In genomic region chr4:140839888-140840790, GRCh38 we compare ENCODE assay signal across 21 cellular contexts.
A peak's percentile ranks its signal among the peaks of the same experiment; 100 is the strongest.
DNase-seq lines count a peak whose midpoint lies in the region; TF ChIP-seq lines count a peak whose summit lies in the region.
"Had no signal": no experiment of that assay in that cellular context is flagged by ENCODE, and none has a peak within 500 bp of the region (broad histone marks: within the 10 kb centered on the region; RNA-seq: fewer than 3 reads in every experiment).

No MANE protein-coding gene starts in this region.

- H3K4me1 Mint-ChIP-seq in neural crest cell: peaks cover 19% of the 10 kb centered on the region
- H3K4me1 Mint-ChIP-seq: activated CD8-positive, alpha-beta memory T cell treated with anti-CD3 and anti-CD28 coated beads, Interleukin-2, amount 10 ng/mL, durations not matched to agents 7 days and 5 days; activated naive CD8-positive, alpha-beta T cell treated with anti-CD3 and anti-CD28 coated beads, Interleukin-2, amount 50 U/mL, for 24 hours had no signal

- WGBS in esophagus squamous epithelium, 2 donors: 32 to 45% methylated on average over 4 of the region's 4 CpGs
- WGBS in adrenal gland, 4 donors: 68 to 70% (median 69%) methylated on average over 4 of the region's 4 CpGs

- no peaks in the 10 kb centered on the region for H3K9me3 ChIP-seq in esophagus squamous epithelium
- H3K9me3 ChIP-seq in adrenal gland (replicated peaks in 1 of 3): no peaks in the 10 kb centered on the region
- H3K9me3 ChIP-seq: BLaER1 had no signal

- H3K9me3 Mint-ChIP-seq in neural crest cell: peaks cover 6% of the 10 kb centered on the region
- H3K9me3 Mint-ChIP-seq: activated naive CD8-positive, alpha-beta T cell treated with anti-CD3 and anti-CD28 coated beads, Interleukin-2, amount 50 U/mL, for 24 hours had no signal

- H3K36me3 ChIP-seq in esophagus squamous epithelium: no peaks in the 10 kb centered on the region
- no peaks in the 10 kb centered on the region for H3K36me3 ChIP-seq in adrenal gland (replicated peaks in 1 of 2)
- H3K36me3 ChIP-seq: BLaER1, tibial nerve had no signal

- peak overlapping the region; percentile 58 for H3K27ac Mint-ChIP-seq in neural crest cell (ENCODE audit: unreplicated experiment)
- H3K27ac Mint-ChIP-seq: activated CD8-positive, alpha-beta memory T cell treated with anti-CD3 and anti-CD28 coated beads, Interleukin-2, amount 10 ng/mL, durations not matched to agents 7 days and 5 days; activated naive CD8-positive, alpha-beta T cell treated with anti-CD3 and anti-CD28 coated beads, Interleukin-2, amount 50 U/mL, for 24 hours had no signal

- intact Hi-C loops in esophagus squamous epithelium (cut with DNase I) (no loop called here), adrenal gland (cut with DNase I) (loop anchor here in 1 of 2 donors (10.0 kb wide), 1 partner anchor 235 kb away; no protein-coding TSS in a partner anchor)

- no peaks in the 10 kb centered on the region for H3K27me3 Mint-ChIP-seq in neural crest cell (ENCODE audit: low read depth)
- H3K27me3 Mint-ChIP-seq: activated CD8-positive, alpha-beta memory T cell treated with anti-CD3 and anti-CD28 coated beads, Interleukin-2, amount 10 ng/mL, durations not matched to agents 7 days and 5 days had no signal

- H3K4me3 Mint-ChIP-seq in neural crest cell: peak overlapping the region; percentile 11
- H3K4me3 Mint-ChIP-seq: activated CD8-positive, alpha-beta memory T cell treated with anti-CD3 and anti-CD28 coated beads, Interleukin-2, amount 10 ng/mL, durations not matched to agents 7 days and 5 days; activated naive CD8-positive, alpha-beta T cell treated with anti-CD3 and anti-CD28 coated beads, Interleukin-2, amount 50 U/mL, for 24 hours had no signal

- H3K27ac ChIP-seq in esophagus squamous epithelium (peak overlapping the region; percentile 7 to 69 (median 48)), adrenal gland (no peak overlapping the region)
- H3K27ac ChIP-seq: 22Rv1, BLaER1 had no signal

- TF ChIP-seq CTCF in esophagus squamous epithelium (IDR thresholded peaks at IDR 0.05) (no peak), neural crest cell (conservative IDR thresholded peaks at IDR 0.05) (no peak), adrenal gland (IDR thresholded peaks at IDR 0.05) (no peak)

- H3K4me1 ChIP-seq in esophagus squamous epithelium (peaks cover 0 to 45% (median 11%) of the 10 kb centered on the region in 3 donors), adrenal gland (replicated peaks in 1 of 2) (no peaks in the 10 kb centered on the region)
- H3K4me1 ChIP-seq: BLaER1 had no signal

- H3K27me3 ChIP-seq in esophagus squamous epithelium: no peaks in the 10 kb centered on the region
- no peaks in the 10 kb centered on the region for H3K27me3 ChIP-seq in adrenal gland
- H3K27me3 ChIP-seq: BLaER1, tibial nerve had no signal

- peak; percentile 38 for DNase-seq in NCI-H2227 (lab: John Stamatoyannopoulos, UW; ENCODE audit: unreplicated experiment)
- no peak for DNase-seq in NCI-H2227 treated with DMSO at 0.1 percent for 48 hours (lab: John Stamatoyannopoulos, UW)
- DNase-seq in esophagus squamous epithelium (lab: John Stamatoyannopoulos, UW): no peak
- DNase-seq in neural crest cell (ENCODE audit: low read depth, low spot score): no peak
- peak; percentile 57 for DNase-seq in ureter (ENCODE audit: low spot score)
- DNase-seq in adrenal gland: no peak
- no peak for DNase-seq in activated gamma-delta T cell (lab: John Stamatoyannopoulos, UW)
- DNase-seq in SHP77 treated with DMSO at 0.1 percent for 48 hours (lab: John Stamatoyannopoulos, UW): no peak
- DNase-seq: activated CD4-positive, alpha-beta T cell treated with anti-CD3 and anti-CD28 coated beads for 48 hours; activated CD8-positive, alpha-beta memory T cell treated with anti-CD3 and anti-CD28 coated beads, Interleukin-2, amount 10 ng/mL, durations not matched to agents 7 days and 5 days; activated naive CD8-positive, alpha-beta T cell treated with anti-CD3 and anti-CD28 coated beads, Interleukin-2, amount 50 U/mL, for 24 hours; Calu3; central memory CD4-positive, alpha-beta T cell; hippocampal formation; NCI-H1092 treated with DMSO at 0.1 percent for 48 hours; NCI-H2081 treated with DMSO at 0.1 percent for 48 hours; NCI-H524; stimulated activated naive CD4-positive, alpha-beta T cell treated with Interleukin-2 at 50 U/mL for 16 hours had no signal

- TF ChIP-seq POLR2A in esophagus squamous epithelium (IDR thresholded peaks at IDR 0.05): no peak
- TF ChIP-seq POLR2A in adrenal gland (IDR thresholded peaks at IDR 0.05): no peak

- H3K36me3 Mint-ChIP-seq in neural crest cell (ENCODE audit: low read depth): no peaks in the 10 kb centered on the region
- H3K36me3 Mint-ChIP-seq: activated CD8-positive, alpha-beta memory T cell treated with anti-CD3 and anti-CD28 coated beads, Interleukin-2, amount 10 ng/mL, durations not matched to agents 7 days and 5 days had no signal

- H3K4me3 ChIP-seq in esophagus squamous epithelium (no peak overlapping the region), adrenal gland (no peak overlapping the region)
- H3K4me3 ChIP-seq: BLaER1, tibial nerve had no signal

Comparison
In these comparisons a context has a peak if more than half of its experiments do, and no peak if none do; other contexts are left out.
1. DNase-seq: peak in NCI-H2227 (single experiment) and ureter (single experiment); none in NCI-H2227 treated with DMSO at 0.1 percent for 48 hours (single experiment), esophagus squamous epithelium (single experiment), neural crest cell (single experiment), adrenal gland (0 of 7), activated gamma-delta T cell (single experiment) and SHP77 treated with DMSO at 0.1 percent for 48 hours (single experiment).
2. H3K27ac ChIP-seq: peak in esophagus squamous epithelium (4 of 4); none in adrenal gland (0 of 5).